ENCODE assay signal across 11 cellular contexts in genomic region chr3:177977381-177978158, GRCh38.
DNase-seq lines count a peak whose midpoint lies in the region; ATAC-seq and TF ChIP-seq lines count a peak whose summit lies in the region.
"Had no signal": no experiment of that assay in that cellular context is flagged by ENCODE, and none has a peak within 500 bp of the region (broad histone marks: within the 10 kb centered on the region; RNA-seq: fewer than 3 reads in every experiment).

No MANE protein-coding gene starts in this region.

- H3K4me1 Mint-ChIP-seq in glutamatergic neuron (ENCODE audit: low read depth, unreplicated experiment), result peaks cover 2% of the 10 kb centered on the region

- H3K9me3 ChIP-seq in osteoblast (ENCODE audit: low read depth, low read length), result no peaks in the 10 kb centered on the region
- H3K9me3 ChIP-seq: mucosa of descending colon had no signal

- H3K4me2 ChIP-seq in osteoblast (ENCODE audit: insufficient read depth, low read length), result peak overlapping the region; percentile 72

- TF ChIP-seq CTCF in osteoblast (IDR thresholded peaks at IDR 0.05; ENCODE audit: extremely low read depth, low read depth, low read length) (no peak), glutamatergic neuron (IDR thresholded peaks at IDR 0.05; ENCODE audit: partially characterized antibody, unreplicated experiment) (no peak)

- ATAC-seq in GM21360 (IDR thresholded peaks at IDR 0.05; ENCODE audit: unreplicated experiment), result no peak
- ATAC-seq: mucosa of descending colon had no signal

- peaks cover 2% of the 10 kb centered on the region for H3K27me3 Mint-ChIP-seq in glutamatergic neuron (ENCODE audit: unreplicated experiment)

- peak; percentile 95 for DNase-seq in EL
- DNase-seq in NCI-H69 (lab: John Stamatoyannopoulos, UW), result peak; percentile 62
- peak; percentile 59 for DNase-seq in dedifferentiated amniotic fluid mesenchymal stem cell (ENCODE audit: extremely low spot score)
- peak; percentile 82 for DNase-seq in osteoblast (ENCODE audit: insufficient read length, low spot score, missing footprints)
- DNase-seq in activated CD4-positive, alpha-beta T cell treated with anti-CD3 and anti-CD28 coated beads for 4 hours, result no peak
- no peak for DNase-seq in glutamatergic neuron
- no peak for DNase-seq in COR-L47 (lab: John Stamatoyannopoulos, UW)
- DNase-seq: erythroblast; mucosa of descending colon; NK-92 treated with Interleukin-12 subunit alpha and Interleukin-12 subunit beta, amount 100 ng/mL, for 24 hours had no signal

- H3K27me3 ChIP-seq in osteoblast (ENCODE audit: insufficient read depth, low read length), result no peaks in the 10 kb centered on the region

- no peaks in the 10 kb centered on the region for H3K36me3 ChIP-seq in osteoblast (ENCODE audit: insufficient read depth, low read length)

- no peak overlapping the region for H3K4me3 Mint-ChIP-seq in glutamatergic neuron (ENCODE audit: unreplicated experiment)

- no peaks in the 10 kb centered on the region for H4K20me1 ChIP-seq in osteoblast (ENCODE audit: insufficient read depth, low read length)

- H3K4me1 ChIP-seq in osteoblast (ENCODE audit: insufficient read depth, low read length), result peaks cover 44% of the 10 kb centered on the region

- peak overlapping the region; percentile 91 for H3K27ac ChIP-seq in osteoblast (ENCODE audit: low read depth, low read length)

- H3K79me2 ChIP-seq in osteoblast (ENCODE audit: insufficient read depth, low read length), result no peaks in the 10 kb centered on the region

- H3K9me3 Mint-ChIP-seq in glutamatergic neuron (ENCODE audit: unreplicated experiment), result no peaks in the 10 kb centered on the region

- H2AFZ ChIP-seq in osteoblast (ENCODE audit: low read length), result no peak overlapping the region

- no peaks in the 10 kb centered on the region for H3K36me3 Mint-ChIP-seq in glutamatergic neuron (ENCODE audit: unreplicated experiment)

- H3K27ac Mint-ChIP-seq in glutamatergic neuron (ENCODE audit: unreplicated experiment), result no peak overlapping the region

- peak overlapping the region; percentile 13 for H3K4me3 ChIP-seq in osteoblast (ENCODE audit: insufficient read depth, low read length)
- H3K4me3 ChIP-seq: mucosa of descending colon had no signal

Comparison
In these comparisons a context has a peak if more than half of its experiments do, and no peak if none do; other contexts are left out.
1. DNase-seq: peak in EL (single experiment), NCI-H69 (single experiment), dedifferentiated amniotic fluid mesenchymal stem cell (single experiment) and osteoblast (single experiment); none in activated CD4-positive, alpha-beta T cell treated with anti-CD3 and anti-CD28 coated beads for 4 hours (0 of 2), glutamatergic neuron (single experiment) and COR-L47 (single experiment).